Comparison of ENCODE assay signal across 20 cellular contexts in the genomic region with DNA sequence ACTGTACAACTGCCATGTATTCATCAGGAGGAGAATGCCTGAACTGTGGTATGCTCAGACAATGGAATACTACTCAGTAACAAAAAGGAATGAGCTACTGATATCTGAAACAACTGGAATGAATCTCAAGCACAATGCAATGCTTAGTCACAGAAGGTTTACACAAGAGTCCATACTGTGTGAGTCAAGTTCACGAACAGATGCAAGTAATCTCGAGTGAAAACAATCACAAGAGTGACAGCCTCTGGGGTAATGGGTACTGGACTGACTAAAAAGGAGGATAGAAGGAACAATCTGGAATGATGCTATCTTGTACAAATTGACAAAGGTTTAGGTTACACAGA. TPM values are rescaled to one million over a fixed set of nuclear protein-coding genes. Genes with fewer than 3 reads are reported as not detected.
DNase-seq lines count a peak whose midpoint lies in the region; ATAC-seq, FAIRE-seq and TF ChIP-seq lines count a peak whose summit lies in the region.
"Had no signal": no experiment of that assay in that cellular context is flagged by ENCODE, and none has a peak within 500 bp of the region (broad histone marks: within the 10 kb centered on the region; RNA-seq: fewer than 3 reads in every experiment).

No MANE protein-coding gene starts in this region.

- no peaks in the 10 kb centered on the region for H3K36me3 Mint-ChIP-seq in activated naive CD4-positive, alpha-beta T cell treated with anti-CD3 and anti-CD28 coated beads for 36 hours (ENCODE audit: low read depth)

- H3K36me3 ChIP-seq in SJSA1 (no peaks in the 10 kb centered on the region), WERI-Rb-1 (no peaks in the 10 kb centered on the region)

- H3K4me1 ChIP-seq in SJSA1 (replicated peaks) (peaks cover 3% of the 10 kb centered on the region; the same call in 1 of the 2 replicates), foreskin keratinocyte (no peaks in the 10 kb centered on the region)

- TF ChIP-seq POLR2A in H54 (IDR thresholded peaks at IDR 0.05; ENCODE audit: low read depth, low read length), result no peak

- H3K27me3 Mint-ChIP-seq in activated naive CD4-positive, alpha-beta T cell treated with anti-CD3 and anti-CD28 coated beads for 36 hours (ENCODE audit: low read depth), result no peaks in the 10 kb centered on the region
- H3K27me3 Mint-ChIP-seq: B cell; CD4-positive, alpha-beta memory T cell had no signal

- no peak overlapping the region for H3K27ac Mint-ChIP-seq in activated naive CD4-positive, alpha-beta T cell treated with anti-CD3 and anti-CD28 coated beads for 36 hours
- H3K27ac Mint-ChIP-seq: B cell; CD4-positive, alpha-beta memory T cell had no signal

- H3K27ac ChIP-seq in SJSA1 (peak overlapping the region; percentile 53), foreskin keratinocyte (no peak overlapping the region), WERI-Rb-1 (no peak overlapping the region)

- FAIRE-seq in H54 (lab: Jason Lieb, UNC), result peak; percentile 66
- FAIRE-seq: G401.6, GM12891, HepG2 had no signal

- DNase-seq in H54 (ENCODE audit: insufficient read length, low spot score), result no peak
- DNase-seq in SJSA1 (ENCODE audit: low read depth in 1 of 2, low spot score in 2 of 2), result no peak
- peak; percentile 62 for DNase-seq in epithelial cell of esophagus (ENCODE audit: low read depth)
- peak; percentile 10 to 15 for DNase-seq in foreskin keratinocyte
- DNase-seq in activated naive CD4-positive, alpha-beta T cell treated with anti-CD3 and anti-CD28 coated beads for 36 hours, result no peak
- no peak for DNase-seq in HuH-7 (ENCODE audit: low spot score)
- no peak for DNase-seq in WERI-Rb-1
- DNase-seq: CD4-positive, alpha-beta memory T cell; DMS79; GOT3; Kasumi-1; NCI-H1417 treated with DMSO at 0.1 percent for 48 hours; NCI-H2029; NCI-H510A treated with DMSO at 0.1 percent for 48 hours; RPMI8226 had no signal

- H3K4me3 Mint-ChIP-seq in activated naive CD4-positive, alpha-beta T cell treated with anti-CD3 and anti-CD28 coated beads for 36 hours, result no peak overlapping the region
- H3K4me3 Mint-ChIP-seq: B cell; CD4-positive, alpha-beta memory T cell had no signal

- ATAC-seq in foreskin keratinocyte (peak; percentile 21), GM18519 (IDR thresholded peaks at IDR 0.05; ENCODE audit: low FRiP score, unreplicated experiment) (no peak)
- ATAC-seq: HepG2 had no signal

- H3K4me3 ChIP-seq in SJSA1 (no peak overlapping the region), epithelial cell of esophagus (ENCODE audit: low read length) (no peak overlapping the region), WERI-Rb-1 (ENCODE audit: low read depth, low read length) (no peak overlapping the region)

- no peaks in the 10 kb centered on the region for H3K9me3 ChIP-seq in SJSA1 (replicated peaks)
- H3K9me3 ChIP-seq in WERI-Rb-1 (ENCODE audit: severe bottlenecking), result peaks cover 2% of the 10 kb centered on the region

- H3K9me3 Mint-ChIP-seq in activated naive CD4-positive, alpha-beta T cell treated with anti-CD3 and anti-CD28 coated beads for 36 hours, result no peaks in the 10 kb centered on the region
- H3K9me3 Mint-ChIP-seq: CD4-positive, alpha-beta memory T cell had no signal

- intact Hi-C loops in activated naive CD4-positive, alpha-beta T cell treated with anti-CD3 and anti-CD28 coated beads for 36 hours (cut with micrococcal nuclease), result no loop called here

- TF ChIP-seq CTCF in epithelial cell of esophagus (IDR thresholded peaks at IDR 0.05; ENCODE audit: insufficient read depth, low read depth, low read length, missing control alignments) (no peak), foreskin keratinocyte (conservative IDR thresholded peaks at IDR 0.05) (no peak), WERI-Rb-1 (IDR thresholded peaks at IDR 0.05; ENCODE audit: low read depth, low read length) (no peak)

- H3K4me1 Mint-ChIP-seq in activated naive CD4-positive, alpha-beta T cell treated with anti-CD3 and anti-CD28 coated beads for 36 hours (ENCODE audit: low read depth), result peaks cover 18% of the 10 kb centered on the region

- CTCF ChIA-PET in activated naive CD4-positive, alpha-beta T cell treated with anti-CD3 and anti-CD28 coated beads for 36 hours (lab: Charles Lee), result no interaction called here

- no peaks in the 10 kb centered on the region for H3K27me3 ChIP-seq in SJSA1 (replicated peaks)
- H3K27me3 ChIP-seq in foreskin keratinocyte, result no peaks in the 10 kb centered on the region
- H3K27me3 ChIP-seq in WERI-Rb-1 (ENCODE audit: insufficient read depth, low read depth, severe bottlenecking), result no peaks in the 10 kb centered on the region

RNA-seq across cellular contexts. Expression of gene GOLGA1, which starts 19.5 kb away (rescaled TPM):
- 7.6 and 8.5 TPM in 2 replicates for total RNA-seq in SJSA1 (2014; rRNA removed; shearing (Covaris generic))
- total RNA-seq in foreskin keratinocyte, result 9.6 and 9.7 TPM in 2 replicates
- 5.0 and 5.1 TPM in 2 replicates for polyA plus RNA-seq in foreskin keratinocyte
- total RNA-seq in activated naive CD4-positive, alpha-beta T cell treated with anti-CD3 and anti-CD28 coated beads for 36 hours, result 10 to 100 TPM; 14.3 to 15.8 TPM

Comparison
In these comparisons a context has a peak if more than half of its experiments do, and no peak if none do; other contexts are left out.
1. DNase-seq: peak in epithelial cell of esophagus (single experiment) and foreskin keratinocyte (2 of 2); none in H54 (single experiment), SJSA1 (0 of 2), activated naive CD4-positive, alpha-beta T cell treated with anti-CD3 and anti-CD28 coated beads for 36 hours (single experiment), HuH-7 (single experiment) and WERI-Rb-1 (single experiment).